In genomic region chr1:106876384-106876783, GRCh38 we compare ENCODE assay signal across 17 cellular contexts.
DNase-seq lines count a peak whose midpoint lies in the region; ATAC-seq and TF ChIP-seq lines count a peak whose summit lies in the region.
"Had no signal": no experiment of that assay in that cellular context is flagged by ENCODE, and none has a peak within 500 bp of the region (broad histone marks: within the 10 kb centered on the region; RNA-seq: fewer than 3 reads in every experiment).

No MANE protein-coding gene starts in this region.

- no peak overlapping the region for H3K27ac Mint-ChIP-seq in CD14-positive monocyte
- H3K27ac Mint-ChIP-seq: H9; naive thymus-derived CD8-positive, alpha-beta T cell had no signal

- no peak overlapping the region for H4K8ac ChIP-seq in mesenchymal stem cell (ENCODE audit: low read length)

- no peak overlapping the region for H2AK5ac ChIP-seq in mesenchymal stem cell (ENCODE audit: low read length, severe bottlenecking)

- no peak overlapping the region for H3K4ac ChIP-seq in mesenchymal stem cell (ENCODE audit: low read depth in 1 of 2, low read length in 2 of 2)

- TF ChIP-seq CTCF in CD14-positive monocyte (IDR thresholded peaks at IDR 0.05), result no peak

- H3K79me1 ChIP-seq in mesenchymal stem cell (replicated peaks; ENCODE audit: low read length, poor library complexity, severe bottlenecking), result no peaks in the 10 kb centered on the region

- H2AFZ ChIP-seq in mesenchymal stem cell (ENCODE audit: low read depth, low read length), result no peak overlapping the region

- H3K27ac ChIP-seq in mesenchymal stem cell (ENCODE audit: low read length, poor library complexity, severe bottlenecking), result no peak overlapping the region
- H3K27ac ChIP-seq: gastroesophageal sphincter had no signal

- H2BK120ac ChIP-seq in mesenchymal stem cell (ENCODE audit: low read depth, low read length), result no peak overlapping the region

- intact Hi-C loops in CD14-positive monocyte (cut with micrococcal nuclease), result no loop called here

- peaks cover 10% of the 10 kb centered on the region for H3K9me3 ChIP-seq in mesenchymal stem cell (ENCODE audit: control insufficient read depth, low read length)
- H3K9me3 ChIP-seq: BE2C, gastroesophageal sphincter had no signal

- no peak overlapping the region for H2BK5ac ChIP-seq in mesenchymal stem cell (ENCODE audit: low read depth, low read length, poor library complexity, severe bottlenecking)

- H3K36me3 ChIP-seq in mesenchymal stem cell (ENCODE audit: control insufficient read depth in 1 of 2, insufficient read depth in 2 of 2, low read depth in 1 of 2, low read length in 2 of 2), result no peaks in the 10 kb centered on the region
- H3K36me3 ChIP-seq: BE2C, gastroesophageal sphincter had no signal

- no peaks in the 10 kb centered on the region for H3K4me1 Mint-ChIP-seq in CD14-positive monocyte
- H3K4me1 Mint-ChIP-seq: naive thymus-derived CD8-positive, alpha-beta T cell had no signal

- H3K4me2 ChIP-seq in mesenchymal stem cell (ENCODE audit: low read length, poor library complexity, severe bottlenecking), result no peak overlapping the region

- no peak overlapping the region for H3K4me3 Mint-ChIP-seq in CD14-positive monocyte
- H3K4me3 Mint-ChIP-seq: H9; naive thymus-derived CD8-positive, alpha-beta T cell had no signal

- DNase-seq in Kasumi-1 (lab: John Stamatoyannopoulos, UW) (peak; percentile 35 to 58), UCSD-AML1 (lab: John Stamatoyannopoulos, UW; ENCODE audit: unreplicated experiment) (peak; percentile 4), mesenchymal stem cell (no peak), CD14-positive monocyte (ENCODE audit: low spot score) (no peak)
- DNase-seq: activated effector memory CD4-positive, alpha-beta T cell treated with Interleukin-2 at 50 U/mL for 16 hours; BE2C; effector memory CD4-positive, alpha-beta T cell; H9; naive thymus-derived CD8-positive, alpha-beta T cell; NCI-H1092 treated with DMSO at 0.1 percent for 48 hours; NCI-H526; right cardiac atrium had no signal

- H3K4me3 ChIP-seq in mesenchymal stem cell (ENCODE audit: insufficient read depth in 1 of 2, low read depth in 1 of 2, low read length in 2 of 2), result no peak overlapping the region
- H3K4me3 ChIP-seq: gastroesophageal sphincter had no signal

- H3K27me3 Mint-ChIP-seq in CD14-positive monocyte (ENCODE audit: low read depth in 3 of 3), result peaks cover 0 to 1% (median 0%) of the 10 kb centered on the region in 3 donors

- peaks cover 0 to 16% (median 6%) of the 10 kb centered on the region in 7 donors for H3K9me3 Mint-ChIP-seq in CD14-positive monocyte

- H2BK12ac ChIP-seq in mesenchymal stem cell (ENCODE audit: low read length in 2 of 2), result no peak overlapping the region

- H3K23ac ChIP-seq in mesenchymal stem cell (ENCODE audit: low read length in 2 of 2), result no peak overlapping the region

- H3K14ac ChIP-seq in mesenchymal stem cell (ENCODE audit: low read length in 2 of 2), result no peak overlapping the region

- H3K27me3 ChIP-seq in mesenchymal stem cell (ENCODE audit: control insufficient read depth in 1 of 2, insufficient read depth in 1 of 2, low read length in 2 of 2), result no peaks in the 10 kb centered on the region
- H3K27me3 ChIP-seq: BE2C, gastroesophageal sphincter had no signal

- H3K4me1 ChIP-seq in mesenchymal stem cell (ENCODE audit: control insufficient read depth, insufficient read depth, low read depth, low read length), result no peaks in the 10 kb centered on the region
- H3K4me1 ChIP-seq: BE2C had no signal

- H3K9ac ChIP-seq in mesenchymal stem cell (ENCODE audit: low read length), result no peak overlapping the region

- no peak overlapping the region for H2BK15ac ChIP-seq in mesenchymal stem cell (ENCODE audit: low read depth, poor library complexity, severe bottlenecking)

- H4K91ac ChIP-seq in mesenchymal stem cell (ENCODE audit: low read length), result no peak overlapping the region

- no peak overlapping the region for H3K18ac ChIP-seq in mesenchymal stem cell (ENCODE audit: low read depth in 1 of 2, low read length in 2 of 2)

- WGBS in mesenchymal stem cell, result 72% methylated on average over 2 of the region's 3 CpGs

- ATAC-seq in GM18858 (IDR thresholded peaks at IDR 0.05; ENCODE audit: unreplicated experiment), result peak; percentile 46
- ATAC-seq in HG02588 (IDR thresholded peaks at IDR 0.05; ENCODE audit: unreplicated experiment), result peak; percentile 77
- no peak for ATAC-seq in GM21390 (IDR thresholded peaks at IDR 0.05; ENCODE audit: unreplicated experiment)
- ATAC-seq in GM19328 (IDR thresholded peaks at IDR 0.05; ENCODE audit: unreplicated experiment), result no peak
- ATAC-seq: gastroesophageal sphincter; naive thymus-derived CD8-positive, alpha-beta T cell; right cardiac atrium had no signal

- H3K36me3 Mint-ChIP-seq in CD14-positive monocyte, result no peaks in the 10 kb centered on the region
- H3K36me3 Mint-ChIP-seq: naive thymus-derived CD8-positive, alpha-beta T cell had no signal

Comparison
In these comparisons a context has a peak if more than half of its experiments do, and no peak if none do; other contexts are left out.
1. ATAC-seq: peak in GM18858 (single experiment) and HG02588 (single experiment); none in GM21390 (single experiment) and GM19328 (single experiment).
2. DNase-seq: peak in Kasumi-1 (2 of 2) and UCSD-AML1 (single experiment); none in mesenchymal stem cell (single experiment) and CD14-positive monocyte (single experiment).